In the genomic region with DNA sequence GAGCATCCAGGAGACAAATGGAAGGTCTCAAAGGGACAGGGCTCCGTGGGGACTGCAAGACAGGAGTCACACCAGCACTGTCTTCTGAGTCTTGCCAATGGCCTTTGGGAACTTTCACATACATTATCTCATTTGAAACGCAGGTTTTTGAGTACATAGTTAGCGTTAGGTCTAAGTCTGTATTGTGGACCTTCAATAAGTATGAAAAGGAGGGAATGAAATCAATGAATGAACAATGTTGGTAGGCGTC, we compare ENCODE assay signal across 9 cellular contexts. TPM values are rescaled to one million over a fixed set of nuclear protein-coding genes. Genes with fewer than 3 reads are reported as not detected.
A peak's percentile ranks its signal among the peaks of the same experiment; 100 is the strongest.
DNase-seq lines count a peak whose midpoint lies in the region; ATAC-seq and TF ChIP-seq lines count a peak whose summit lies in the region.
"Had no signal": no experiment of that assay in that cellular context is flagged by ENCODE, and none has a peak within 500 bp of the region (broad histone marks: within the 10 kb centered on the region; RNA-seq: fewer than 3 reads in every experiment).

No MANE protein-coding gene starts in this region.

- no peak overlapping the region for H3K27ac Mint-ChIP-seq in effector memory CD8-positive, alpha-beta T cell
- H3K27ac Mint-ChIP-seq: dendritic cell treated with granulocyte-macrophage colony-stimulating factor and Interleukin-4, amounts not matched to agents 40 ng/mL and 50 ng/mL, for 4 days had no signal

- H3K27me3 Mint-ChIP-seq in effector memory CD8-positive, alpha-beta T cell = peaks cover 13 to 16% of the 10 kb centered on the region in 2 donors
- H3K27me3 Mint-ChIP-seq: dendritic cell treated with granulocyte-macrophage colony-stimulating factor and Interleukin-4, amounts not matched to agents 40 ng/mL and 50 ng/mL, for 4 days had no signal

- peaks cover 0 to 9% (median 0%) of the 10 kb centered on the region in 11 experiments; a peak in 1 of 22 replicates for H3K9me3 ChIP-seq in BLaER1 treated with 17β-estradiol and CSF1 and Interleukin-3, amounts not matched to agents 10 nM and 100 nM (replicated peaks in 1 of 11)
- H3K9me3 ChIP-seq in OCI-LY1 (ENCODE audit: low read length) (no peaks in the 10 kb centered on the region), esophagus (ENCODE audit: control insufficient read depth in 2 of 2, insufficient read depth in 1 of 2, low read depth in 1 of 2, low read length in 1 of 2) (no peaks in the 10 kb centered on the region), ovary (no peaks in the 10 kb centered on the region)

- no peak for TF ChIP-seq POLR2A in ovary (IDR thresholded peaks at IDR 0.05)

- peaks cover 0 to 12% (median 6%) of the 10 kb centered on the region in 11 experiments; a peak in 7 of 22 replicates for H4K20me1 ChIP-seq in BLaER1 treated with 17β-estradiol and CSF1 and Interleukin-3, amounts not matched to agents 10 nM and 100 nM
- H4K20me1 ChIP-seq in OCI-LY1 (ENCODE audit: insufficient read depth, low read length) = no peaks in the 10 kb centered on the region

- peak overlapping the region; percentile 53 for H2AFZ ChIP-seq in OCI-LY1 (ENCODE audit: low read length)

- 68 to 69% methylated on average over 4 of the region's 4 CpGs for WGBS in esophagus, 2 donors
- WGBS in ovary, 3 donors = 56 to 64% (median 61%) methylated on average over 4 of the region's 4 CpGs

- no peak for ATAC-seq in effector memory CD8-positive, alpha-beta T cell (replicated peaks)
- ATAC-seq in HG03571 (IDR thresholded peaks at IDR 0.05; ENCODE audit: unreplicated experiment) (no peak), HG03175 (IDR thresholded peaks at IDR 0.05; ENCODE audit: unreplicated experiment) (no peak)

- H3K4me1 Mint-ChIP-seq in effector memory CD8-positive, alpha-beta T cell (ENCODE audit: low read depth in 2 of 2) = peaks cover 14 to 18% of the 10 kb centered on the region in 2 donors

- H3K36me3 ChIP-seq in BLaER1 treated with 17β-estradiol and CSF1 and Interleukin-3, amounts not matched to agents 10 nM and 100 nM = peaks cover 22 to 30% (median 22%) of the 10 kb centered on the region in 11 experiments
- H3K36me3 ChIP-seq in OCI-LY1 (ENCODE audit: insufficient read depth, low read length) (peaks cover 23% of the 10 kb centered on the region), esophagus (ENCODE audit: control insufficient read depth in 2 of 2, insufficient read depth in 2 of 2, low read length in 1 of 2) (peaks cover 0 to 3% of the 10 kb centered on the region in 2 donors), ovary (no peaks in the 10 kb centered on the region)

- peaks cover 24% of the 10 kb centered on the region for H3K36me3 Mint-ChIP-seq in effector memory CD8-positive, alpha-beta T cell (ENCODE audit: insufficient read depth)

- peak overlapping the region; percentile 88 to 98 (median 94) for H3K27ac ChIP-seq in BLaER1 treated with 17β-estradiol and CSF1 and Interleukin-3, amounts not matched to agents 10 nM and 100 nM
- peak overlapping the region; percentile 84 for H3K27ac ChIP-seq in OCI-LY1 (ENCODE audit: low read depth, low read length, poor library complexity, severe bottlenecking)
- H3K27ac ChIP-seq in esophagus (ENCODE audit: low read depth in 2 of 2, low read length in 1 of 2) = peak overlapping the region; percentile 90 to 100
- H3K27ac ChIP-seq in ovary = peak overlapping the region; percentile 96 to 97

- H3K4me3 ChIP-seq in BLaER1 treated with 17β-estradiol and CSF1 and Interleukin-3, amounts not matched to agents 10 nM and 100 nM = peak overlapping the region; percentile 68 to 86 (median 78); a peak in 19 of 20 replicates
- H3K4me3 ChIP-seq in OCI-LY1 (ENCODE audit: low read depth, low read length, poor library complexity, severe bottlenecking) = peak overlapping the region; percentile 79
- peak overlapping the region; percentile 62 to 88 for H3K4me3 ChIP-seq in esophagus (ENCODE audit: low read depth in 1 of 2, low read length in 2 of 2)
- H3K4me3 ChIP-seq in ovary = peak overlapping the region; percentile 68

- H3K9ac ChIP-seq in BLaER1 treated with 17β-estradiol and CSF1 and Interleukin-3, amounts not matched to agents 10 nM and 100 nM = peak overlapping the region; percentile 87 to 94 (median 91)
- H3K9ac ChIP-seq in OCI-LY1 (ENCODE audit: low read length) = peak overlapping the region; percentile 85

- peaks cover 20% of the 10 kb centered on the region for H3K79me2 ChIP-seq in OCI-LY1 (ENCODE audit: insufficient read depth, low read length)

- H3K27me3 ChIP-seq in BLaER1 treated with 17β-estradiol and CSF1 and Interleukin-3, amounts not matched to agents 10 nM and 100 nM = no peaks in the 10 kb centered on the region
- H3K27me3 ChIP-seq in OCI-LY1 (ENCODE audit: insufficient read depth, low read length) = no peaks in the 10 kb centered on the region
- H3K27me3 ChIP-seq in esophagus (ENCODE audit: control insufficient read depth in 1 of 2, insufficient read depth in 2 of 2, low read length in 2 of 2) = no peaks in the 10 kb centered on the region
- H3K27me3 ChIP-seq in ovary = no peaks in the 10 kb centered on the region

- no peaks in the 10 kb centered on the region for H3K9me2 ChIP-seq in OCI-LY1 (ENCODE audit: low read depth, low read length)

- peak overlapping the region; percentile 56 to 93 (median 64) for H3K4me2 ChIP-seq in BLaER1 treated with 17β-estradiol and CSF1 and Interleukin-3, amounts not matched to agents 10 nM and 100 nM
- peak overlapping the region; percentile 75 for H3K4me2 ChIP-seq in OCI-LY1 (ENCODE audit: low read length)

- no peak overlapping the region for H3K4me3 Mint-ChIP-seq in effector memory CD8-positive, alpha-beta T cell
- H3K4me3 Mint-ChIP-seq: dendritic cell treated with granulocyte-macrophage colony-stimulating factor and Interleukin-4, amounts not matched to agents 40 ng/mL and 50 ng/mL, for 4 days had no signal

- intact Hi-C loops in ovary (cut with DNase I) = no loop called here
- intact Hi-C loops in head of caudate nucleus (cut with DNase I) = loop anchor here (2.0 kb wide), 1 partner anchor 58 kb away; a partner anchor contains a TSS

- DNase-seq in ovary (no peak), head of caudate nucleus (no peak)
- DNase-seq in effector memory CD8-positive, alpha-beta T cell = no peak

- no peaks in the 10 kb centered on the region for H3F3A ChIP-seq in OCI-LY1 (ENCODE audit: insufficient read depth, low read length)

- no peak for TF ChIP-seq CTCF in OCI-LY1 (IDR thresholded peaks at IDR 0.05; ENCODE audit: low read length)
- TF ChIP-seq CTCF in ovary (IDR thresholded peaks at IDR 0.05) = peak in 1 of 3 donors; percentile 7

- TF ChIP-seq EP300 in ovary (IDR thresholded peaks at IDR 0.05) = no peak

- peaks cover 54 to 86% (median 59%) of the 10 kb centered on the region in 10 experiments for H3K4me1 ChIP-seq in BLaER1 treated with 17β-estradiol and CSF1 and Interleukin-3, amounts not matched to agents 10 nM and 100 nM
- H3K4me1 ChIP-seq in OCI-LY1 (ENCODE audit: insufficient read depth, low read length, severe bottlenecking) (peaks cover 18% of the 10 kb centered on the region), esophagus (ENCODE audit: control insufficient read depth in 2 of 2, insufficient read depth in 2 of 2, low read length in 1 of 2) (no peaks in the 10 kb centered on the region), ovary (ENCODE audit: insufficient read depth) (peaks cover 3% of the 10 kb centered on the region)

- no peaks in the 10 kb centered on the region for H3K9me3 Mint-ChIP-seq in effector memory CD8-positive, alpha-beta T cell
- H3K9me3 Mint-ChIP-seq: dendritic cell treated with granulocyte-macrophage colony-stimulating factor and Interleukin-4, amounts not matched to agents 40 ng/mL and 50 ng/mL, for 4 days had no signal

RNA-seq across cellular contexts. Expression of a gene that starts 0.4 kb away (rescaled TPM):
- polyA plus RNA-seq in esophagus = 10 to 100 TPM; 15.5 to 15.7 TPM
- total RNA-seq in ovary = 10 to 100 TPM; 55.2 to 87.4 (median 69.0) TPM
- 10 to 100 TPM; 27.0 to 76.5 TPM for polyA plus RNA-seq in ovary

RNA-seq across cellular contexts. Expression of a gene that starts 19.3 kb away (rescaled TPM):
- polyA plus RNA-seq in esophagus (1 to 10 TPM; 4.5 to 9.6 TPM), ovary (10 to 100 TPM; 19.4 to 20.9 TPM)
- 10 to 100 TPM; 14.7 to 33.6 (median 24.4) TPM for total RNA-seq in ovary

RNA-seq across cellular contexts. Expression of a gene that starts 58.4 kb away (rescaled TPM):
- polyA plus RNA-seq in esophagus (10 to 100 TPM; 16.2 to 18.4 TPM), ovary (10 to 100 TPM; 33.4 to 77.6 TPM)
- 10 to 100 TPM; 35.5 to 59.0 (median 48.6) TPM for total RNA-seq in ovary
